In the genomic region with DNA sequence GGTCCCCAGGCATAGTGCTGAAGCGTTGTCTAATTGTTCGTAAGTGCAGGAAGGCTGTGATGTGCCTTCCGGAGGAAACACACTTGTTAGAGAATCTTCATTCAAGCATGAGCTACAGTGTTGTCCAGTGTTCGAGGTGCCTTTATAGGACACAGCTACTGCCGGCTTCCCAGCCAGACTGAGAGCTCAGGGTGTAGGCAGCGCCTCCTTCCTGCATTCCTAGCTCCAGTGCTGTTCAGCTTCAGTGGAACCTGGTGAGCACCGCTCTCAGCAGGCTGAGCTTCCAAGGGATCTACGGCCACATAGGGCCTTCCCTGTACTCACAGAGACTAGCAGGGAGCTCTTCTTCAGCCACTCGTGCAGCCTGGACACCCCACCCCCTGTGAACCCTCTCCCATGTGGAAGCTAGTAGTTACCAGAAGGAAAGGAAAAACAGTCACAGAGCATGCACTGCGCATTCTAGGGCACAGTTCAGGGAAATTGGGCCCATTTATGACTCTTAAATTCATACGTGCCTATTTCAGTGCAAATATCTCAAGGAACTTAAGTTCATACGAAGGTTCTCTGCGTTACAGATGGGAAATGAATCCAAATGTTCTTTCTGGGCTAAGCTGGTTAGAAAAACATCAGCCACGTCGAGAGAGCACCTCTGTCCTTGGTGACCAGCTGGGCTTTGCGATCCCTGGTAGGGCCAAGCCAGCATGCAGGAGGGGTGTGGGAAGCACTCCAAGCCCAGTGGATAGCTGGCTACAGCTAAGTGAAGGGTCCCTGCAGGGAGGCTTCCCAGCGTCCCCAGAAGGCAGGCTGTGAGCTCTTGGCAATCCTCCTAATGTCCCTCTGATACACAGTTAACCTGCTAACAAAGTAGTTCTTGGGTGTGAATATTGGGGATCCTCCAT, we compare ENCODE assay signal across 7 cellular contexts.
DNase-seq lines count a peak whose midpoint lies in the region; ATAC-seq, FAIRE-seq and TF ChIP-seq lines count a peak whose summit lies in the region.
"Not testable (repeated sequence)": the region's sequence is repeated elsewhere in the genome, so short reads cannot be mapped to it uniquely, and the experiment has no call there.

No MANE protein-coding gene starts in this region.

- not testable (repeated sequence) for H3K27ac ChIP-seq in K562 (ENCODE audit: extremely low read depth, low read depth, low read length); right lobe of liver
- H3K27ac ChIP-seq in thyroid gland: peak overlapping the region; percentile 63 to 74 (median 65)

- H3K4me3 Mint-ChIP-seq in neural crest cell: peak overlapping the region; percentile 24

- TF ChIP-seq POLR2A in K562 (conservative IDR thresholded peaks at IDR 0.05); right lobe of liver (IDR thresholded peaks at IDR 0.05); thyroid gland (IDR thresholded peaks at IDR 0.05): not testable (repeated sequence)

- BruUV-seq in K562 (replicated peaks; lab: Mats Ljungman, UMichigan): not testable (repeated sequence)

- H3K36me3 ChIP-seq in K562 (ENCODE audit: control insufficient read depth, insufficient read depth, low read length); right lobe of liver; thyroid gland: not testable (repeated sequence)

- H3K4me1 ChIP-seq in K562 (replicated peaks in 1 of 2; ENCODE audit: control insufficient read depth in 2 of 2, insufficient read depth in 2 of 2, low read length in 2 of 2); right lobe of liver: not testable (repeated sequence)
- peaks cover 37 to 53% of the 10 kb centered on the region in 2 donors for H3K4me1 ChIP-seq in thyroid gland

- peaks cover 18 to 50% of the 10 kb centered on the region in 2 experiments for H3K27me3 ChIP-seq in K562 (ENCODE audit: control insufficient read depth in 2 of 2, insufficient read depth in 2 of 2, low read length in 2 of 2)
- H3K27me3 ChIP-seq in right lobe of liver, thyroid gland: not testable (repeated sequence)

- H2AFZ ChIP-seq in K562 (ENCODE audit: low read depth, low read length): not testable (repeated sequence)

- H3K36me3 Mint-ChIP-seq in neural crest cell (ENCODE audit: low read depth): not testable (repeated sequence)

- not testable (repeated sequence) for TF ChIP-seq EP300 in K562 (IDR thresholded peaks at IDR 0.05; ENCODE audit: low read length)

- in situ Hi-C loops in G401 (cut with HindIII; ENCODE audit: low sequenced_read_pairs); K562 (cut with MboI): not testable (repeated sequence)

- H3K9me3 Mint-ChIP-seq in neural crest cell: not testable (repeated sequence)

- not testable (repeated sequence) for TF ChIP-seq CTCF in K562 (IDR thresholded peaks at IDR 0.05 in 2 of 3, conservative IDR thresholded peaks at IDR 0.05 in 1 of 3; ENCODE audit: insufficient read depth in 2 of 3, low read depth in 1 of 3, low read length in 3 of 3); right lobe of liver (IDR thresholded peaks at IDR 0.05); neural crest cell (conservative IDR thresholded peaks at IDR 0.05)
- peak in 1 of 6 experiments; percentile 9 for TF ChIP-seq CTCF in thyroid gland (IDR thresholded peaks at IDR 0.05)

- H3K4me1 Mint-ChIP-seq in neural crest cell: peaks cover 60% of the 10 kb centered on the region

- ATAC-seq in K562 (peak; percentile 42; the same call in 1 of the 3 replicates), left colon (peak; percentile 64), right lobe of liver (peak; percentile 33 to 63 (median 48))

- 1% methylated on average over 13 of the region's 17 CpGs for WGBS in K562 (ENCODE audit: insufficient coverage, low coverage, missing lambda C conversion rate)
- 77% methylated on average over 8 of the region's 17 CpGs for WGBS in right lobe of liver (ENCODE audit: insufficient coverage, low coverage, low lambda C conversion rate, missing lambda C conversion rate)
- 25 to 47% methylated on average over 13 to 15 of the region's 17 CpGs for WGBS in thyroid gland, 2 donors

- H3K9me1 ChIP-seq in K562 (ENCODE audit: control insufficient read depth, insufficient read depth, low read length): not testable (repeated sequence)

- POLR2A ChIA-PET in K562 (lab: Yijun Ruan, JAX): interaction anchor here (1.1 kb wide), 1 partner anchor 11 kb away, joined by 3 read pairs; no protein-coding TSS in a partner anchor

- CTCF ChIA-PET in K562 (lab: Yijun Ruan, JAX; ENCODE audit: low intra/inter-chr PET ratio): not testable (repeated sequence)

- intact Hi-C loops in K562 (cut with micrococcal nuclease); left colon (cut with DNase I, micrococcal nuclease); right lobe of liver (cut with DNase I); thyroid gland (cut with DNase I): not testable (repeated sequence)

- not testable (repeated sequence) for H4K20me1 ChIP-seq in K562 (replicated peaks; ENCODE audit: control insufficient read depth, insufficient read depth, low read length)

- H3K79me2 ChIP-seq in K562 (ENCODE audit: control insufficient read depth, insufficient read depth, low read length): not testable (repeated sequence)

- not testable (repeated sequence) for H3K9ac ChIP-seq in K562 (ENCODE audit: insufficient read depth in 1 of 2, low read depth in 2 of 2, low read length in 2 of 2)

- H3K27me3 Mint-ChIP-seq in neural crest cell (ENCODE audit: low read depth): not testable (repeated sequence)

- H3K27ac Mint-ChIP-seq in neural crest cell (ENCODE audit: unreplicated experiment): not testable (repeated sequence)

- FAIRE-seq in K562 (lab: Jason Lieb, UNC): peak; percentile 64

- H3K4me3 ChIP-seq in K562; right lobe of liver; thyroid gland (replicated peaks in 1 of 3): not testable (repeated sequence)

- not testable (repeated sequence) for TF ChIP-seq RAD21 in K562 (CRISPR knock-in tag; conservative IDR thresholded peaks at IDR 0.05 in 1 of 2, IDR thresholded peaks at IDR 0.05 in 1 of 2)

- not testable (repeated sequence) for H3K4me2 ChIP-seq in K562 (ENCODE audit: insufficient read depth, low read length)

- H3K9me3 ChIP-seq in K562 (replicated peaks; ENCODE audit: control insufficient read depth, insufficient read depth, low read depth, low read length); right lobe of liver; thyroid gland: not testable (repeated sequence)

- DNase-seq in G401 (ENCODE audit: low spot score) (peak; percentile 7), NCI-H345 (lab: John Stamatoyannopoulos, UW) (peak; percentile 20), thyroid gland (peak; percentile 65 to 66)
- DNase-seq in K562 (ENCODE audit: extremely low read depth in 1 of 4, low spot score in 3 of 4); left colon; right lobe of liver; neural crest cell (ENCODE audit: low read depth, low spot score): not testable (repeated sequence)
